21 cellular contexts compared by ENCODE assay signal in genomic region chrX:115360220-115360781, GRCh38.
"Had no signal": no experiment of that assay in that cellular context is flagged by ENCODE, and none has a peak within 500 bp of the region (broad histone marks: within the 10 kb centered on the region; RNA-seq: fewer than 3 reads in every experiment).

No MANE protein-coding gene starts in this region.

- H3K27ac Mint-ChIP-seq: activated CD4-positive, alpha-beta memory T cell treated with anti-CD3 and anti-CD28 coated beads, Interleukin-2, amount 10 ng/mL, durations not matched to agents 7 days and 5 days; activated CD8-positive, alpha-beta memory T cell treated with anti-CD3 and anti-CD28 coated beads, Interleukin-2, amount 10 ng/mL, durations not matched to agents 7 days and 5 days; activated naive CD8-positive, alpha-beta T cell treated with anti-CD3 and anti-CD28 coated beads for 36 hours; activated T-helper 17 cell treated with anti-CD3 and anti-CD28 coated beads, Interleukin-2, amount 50 U/mL, for 72 hours; neural progenitor cell; stimulated activated memory B cell treated with anti-CD40 and anti-IgM and Interleukin-4, amounts not matched to agents 10 μg/mL and 1 μg/mL and 100 μg/mL, for 72 hours; T-helper 2 cell treated with Interferon-gamma antibody and Interleukin-4, amounts not matched to agents 5 μg/mL and 100 μg/mL, for 36 hours; WTC11 had no signal

- H3K4me3 Mint-ChIP-seq: activated CD4-positive, alpha-beta memory T cell treated with anti-CD3 and anti-CD28 coated beads, Interleukin-2, amount 10 ng/mL, durations not matched to agents 7 days and 5 days; activated CD8-positive, alpha-beta memory T cell treated with anti-CD3 and anti-CD28 coated beads, Interleukin-2, amount 10 ng/mL, durations not matched to agents 7 days and 5 days; activated naive CD8-positive, alpha-beta T cell treated with anti-CD3 and anti-CD28 coated beads for 36 hours; activated T-helper 17 cell treated with anti-CD3 and anti-CD28 coated beads, Interleukin-2, amount 50 U/mL, for 72 hours; central memory CD8-positive, alpha-beta T cell; neural progenitor cell; stimulated activated memory B cell treated with anti-CD40 and anti-IgM and Interleukin-4, amounts not matched to agents 10 μg/mL and 1 μg/mL and 100 μg/mL, for 72 hours; T-helper 2 cell treated with Interferon-gamma antibody and Interleukin-4, amounts not matched to agents 5 μg/mL and 100 μg/mL, for 36 hours; WTC11 had no signal

- H2AFZ ChIP-seq: neural progenitor cell had no signal

- H3K36me3 Mint-ChIP-seq: activated CD8-positive, alpha-beta memory T cell treated with anti-CD3 and anti-CD28 coated beads, Interleukin-2, amount 10 ng/mL, durations not matched to agents 7 days and 5 days; activated naive CD8-positive, alpha-beta T cell treated with anti-CD3 and anti-CD28 coated beads for 36 hours; neural progenitor cell; stimulated activated memory B cell treated with anti-CD40 and anti-IgM and Interleukin-4, amounts not matched to agents 10 μg/mL and 1 μg/mL and 100 μg/mL, for 72 hours; WTC11 had no signal

- DNase-seq: activated CD4-positive, alpha-beta memory T cell treated with anti-CD3 and anti-CD28 coated beads, Interleukin-2, amount 10 ng/mL, durations not matched to agents 7 days and 5 days; activated CD4-positive, alpha-beta T cell treated with anti-CD3 and anti-CD28 coated beads for 4 hours; activated CD8-positive, alpha-beta memory T cell treated with anti-CD3 and anti-CD28 coated beads, Interleukin-2, amount 10 ng/mL, durations not matched to agents 7 days and 5 days; activated naive CD4-positive, alpha-beta T cell; activated naive CD8-positive, alpha-beta T cell treated with anti-CD3 and anti-CD28 coated beads for 36 hours; activated T-cell treated with anti-CD3 and anti-CD28 coated beads, Interleukin-2, amount 50 U/mL, for 1 hour; amygdala; effector CD4-positive, alpha-beta T cell; foreskin melanocyte; head of caudate nucleus; kidney; left lung; mammary epithelial cell; right lobe of liver; stimulated activated CD4-positive, alpha-beta T cell treated with anti-CD3 and anti-CD28 coated beads, Interleukin-4, amount 100 ng/mL, for 4 hours had no signal

- H3K9ac ChIP-seq: neural progenitor cell had no signal

- H3K27me3 ChIP-seq: neural progenitor cell had no signal

- H3K4me1 Mint-ChIP-seq: activated CD4-positive, alpha-beta memory T cell treated with anti-CD3 and anti-CD28 coated beads, Interleukin-2, amount 10 ng/mL, durations not matched to agents 7 days and 5 days; activated CD8-positive, alpha-beta memory T cell treated with anti-CD3 and anti-CD28 coated beads, Interleukin-2, amount 10 ng/mL, durations not matched to agents 7 days and 5 days; activated naive CD8-positive, alpha-beta T cell treated with anti-CD3 and anti-CD28 coated beads for 36 hours; activated T-helper 17 cell treated with anti-CD3 and anti-CD28 coated beads, Interleukin-2, amount 50 U/mL, for 72 hours; central memory CD8-positive, alpha-beta T cell; stimulated activated memory B cell treated with anti-CD40 and anti-IgM and Interleukin-4, amounts not matched to agents 10 μg/mL and 1 μg/mL and 100 μg/mL, for 72 hours; WTC11 had no signal

- FAIRE-seq: kidney had no signal

- H3K27me3 Mint-ChIP-seq: activated CD4-positive, alpha-beta memory T cell treated with anti-CD3 and anti-CD28 coated beads, Interleukin-2, amount 10 ng/mL, durations not matched to agents 7 days and 5 days; activated CD8-positive, alpha-beta memory T cell treated with anti-CD3 and anti-CD28 coated beads, Interleukin-2, amount 10 ng/mL, durations not matched to agents 7 days and 5 days; central memory CD8-positive, alpha-beta T cell; stimulated activated memory B cell treated with anti-CD40 and anti-IgM and Interleukin-4, amounts not matched to agents 10 μg/mL and 1 μg/mL and 100 μg/mL, for 72 hours had no signal

- H3K4me1 ChIP-seq: left lung, right lobe of liver had no signal

- H3K27ac ChIP-seq: left lung, neural progenitor cell, right lobe of liver had no signal

- H3K9me3 ChIP-seq: left lung, right lobe of liver had no signal

- H3K36me3 ChIP-seq: left lung, neural progenitor cell, right lobe of liver had no signal

- H3K4me2 ChIP-seq: neural progenitor cell had no signal

- H3K9me3 Mint-ChIP-seq: activated CD4-positive, alpha-beta memory T cell treated with anti-CD3 and anti-CD28 coated beads, Interleukin-2, amount 10 ng/mL, durations not matched to agents 7 days and 5 days; activated naive CD8-positive, alpha-beta T cell treated with anti-CD3 and anti-CD28 coated beads for 36 hours; activated T-helper 17 cell treated with anti-CD3 and anti-CD28 coated beads, Interleukin-2, amount 50 U/mL, for 72 hours; neural progenitor cell; T-helper 2 cell treated with Interferon-gamma antibody and Interleukin-4, amounts not matched to agents 5 μg/mL and 100 μg/mL, for 36 hours had no signal

- H3K4me3 ChIP-seq: left lung, neural progenitor cell, right lobe of liver had no signal

- ATAC-seq: activated CD8-positive, alpha-beta memory T cell treated with anti-CD3 and anti-CD28 coated beads, Interleukin-2, amount 10 ng/mL, durations not matched to agents 7 days and 5 days; activated T-helper 17 cell treated with anti-CD3 and anti-CD28 coated beads, Interleukin-2, amount 50 U/mL, for 72 hours; left lung; right lobe of liver; stimulated activated memory B cell treated with anti-CD40 and anti-IgM and Interleukin-4, amounts not matched to agents 10 μg/mL and 1 μg/mL and 100 μg/mL, for 72 hours; WTC11 had no signal
